ENCODE assay signal across 8 cellular contexts in the genomic region with DNA sequence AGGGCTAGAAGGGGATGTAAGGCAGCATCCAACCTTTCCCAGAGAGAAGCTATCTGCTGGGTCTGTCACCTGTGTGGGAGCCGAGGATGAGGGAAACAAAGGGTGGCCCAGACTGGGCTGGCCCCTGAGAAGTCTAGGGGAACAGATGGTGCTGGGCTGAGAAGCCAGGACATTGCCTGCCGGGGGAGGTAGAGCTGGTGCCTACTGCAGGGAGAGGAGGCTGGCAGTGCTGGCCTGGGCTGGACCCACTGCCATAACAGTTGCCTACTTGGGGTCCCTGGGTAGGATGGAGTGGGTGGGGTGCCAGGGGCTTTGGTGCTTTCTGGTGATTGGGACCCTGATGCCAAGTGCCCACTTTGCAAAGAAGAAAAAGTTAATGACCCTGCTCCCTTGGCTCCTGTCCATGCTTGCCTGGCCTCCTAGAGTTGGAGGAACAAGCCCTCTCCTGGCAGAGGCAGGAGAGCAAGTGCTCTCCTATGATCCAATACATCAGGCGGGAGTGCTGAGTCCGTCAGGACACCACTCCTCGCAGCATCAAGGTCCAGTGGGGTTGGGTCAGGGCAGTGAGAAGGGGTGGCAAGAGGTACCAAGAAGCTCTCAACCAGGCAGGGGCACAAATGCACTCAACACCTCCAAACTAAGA. TPM values are rescaled to one million over a fixed set of nuclear protein-coding genes. Genes with fewer than 3 reads are reported as not detected.
DNase-seq lines count a peak whose midpoint lies in the region; ATAC-seq and TF ChIP-seq lines count a peak whose summit lies in the region.
"Not testable (repeated sequence)": the region's sequence is repeated elsewhere in the genome, so short reads cannot be mapped to it uniquely, and the experiment has no call there.

No MANE protein-coding gene starts in this region.

- not testable (repeated sequence) for H3K4me3 ChIP-seq in HEK293 (ENCODE audit: low read depth, low read length); gastroesophageal sphincter; tibial artery

- not testable (repeated sequence) for H3K4me3 Mint-ChIP-seq in activated CD8-positive, alpha-beta T cell treated with anti-CD3 and anti-CD28 coated beads for 36 hours; natural killer cell treated with Interleukin-12 subunit alpha and Interleukin-12 subunit beta and Interleukin-15 and Interleukin-18, amount 100 ng/mL, for 72 hours; stimulated activated memory B cell treated with anti-CD40 and anti-IgM and Interleukin-4, amounts not matched to agents 10 μg/mL and 1 μg/mL and 100 μg/mL, for 72 hours

- CTCF ChIA-PET in HEK293 (lab: Yijun Ruan, JAX): interaction anchor here (0.6 kb wide), 1 partner anchor 31 kb away, joined by 3 read pairs; no protein-coding TSS in a partner anchor
- CTCF ChIA-PET in activated CD8-positive, alpha-beta T cell treated with anti-CD3 and anti-CD28 coated beads for 36 hours (lab: Charles Lee): not testable (repeated sequence)

- not testable (repeated sequence) for ATAC-seq in activated CD8-positive, alpha-beta T cell treated with anti-CD3 and anti-CD28 coated beads for 36 hours; stimulated activated memory B cell treated with anti-CD40 and anti-IgM and Interleukin-4, amounts not matched to agents 10 μg/mL and 1 μg/mL and 100 μg/mL, for 72 hours
- ATAC-seq in gastroesophageal sphincter: peak; percentile 10
- ATAC-seq in natural killer cell treated with Interleukin-12 subunit alpha and Interleukin-12 subunit beta and Interleukin-15 and Interleukin-18, amount 100 ng/mL, for 72 hours: peak; percentile 26 to 28

- 60 to 83% methylated on average over 1 of the region's 5 CpGs for WGBS in gastroesophageal sphincter (ENCODE audit: low coverage in 1 of 2), 2 donors

- H3K27me3 Mint-ChIP-seq in activated CD8-positive, alpha-beta T cell treated with anti-CD3 and anti-CD28 coated beads for 36 hours; natural killer cell treated with Interleukin-12 subunit alpha and Interleukin-12 subunit beta and Interleukin-15 and Interleukin-18, amount 100 ng/mL, for 72 hours; stimulated activated memory B cell treated with anti-CD40 and anti-IgM and Interleukin-4, amounts not matched to agents 10 μg/mL and 1 μg/mL and 100 μg/mL, for 72 hours: not testable (repeated sequence)

- H3K9me3 Mint-ChIP-seq in activated CD8-positive, alpha-beta T cell treated with anti-CD3 and anti-CD28 coated beads for 36 hours; natural killer cell treated with Interleukin-12 subunit alpha and Interleukin-12 subunit beta and Interleukin-15 and Interleukin-18, amount 100 ng/mL, for 72 hours; stimulated activated memory B cell treated with anti-CD40 and anti-IgM and Interleukin-4, amounts not matched to agents 10 μg/mL and 1 μg/mL and 100 μg/mL, for 72 hours: not testable (repeated sequence)

- H3K4me1 ChIP-seq in HEK293 (ENCODE audit: control insufficient read depth, insufficient read depth, low read length): not testable (repeated sequence)
- peaks cover under 1 to 76% (median 29%) of the 10 kb centered on the region in 3 donors for H3K4me1 ChIP-seq in gastroesophageal sphincter
- H3K4me1 ChIP-seq in tibial artery: peaks cover 0 to 69% (median 38%) of the 10 kb centered on the region in 4 donors

- intact Hi-C loops in activated CD8-positive, alpha-beta T cell treated with anti-CD3 and anti-CD28 coated beads for 36 hours (cut with micrococcal nuclease); tibial artery (cut with DNase I; ENCODE audit: low total_unique reads): not testable (repeated sequence)

- TF ChIP-seq POLR2A in gastroesophageal sphincter (IDR thresholded peaks at IDR 0.05): not testable (repeated sequence)

- not testable (repeated sequence) for H3K9me3 ChIP-seq in HEK293 (ENCODE audit: control insufficient read depth, insufficient read depth, low read depth, low read length); gastroesophageal sphincter; tibial artery

- H3K27ac ChIP-seq in HEK293 (ENCODE audit: extremely low read depth, low read depth, low read length): not testable (repeated sequence)
- H3K27ac ChIP-seq in caudate nucleus (ENCODE audit: low read depth, low read length): peak overlapping the region; percentile 62
- peak overlapping the region in 3 of 4 donors; percentile 63 to 100 (median 65) for H3K27ac ChIP-seq in gastroesophageal sphincter
- H3K27ac ChIP-seq in layer of hippocampus (ENCODE audit: low read depth, low read length): peak overlapping the region; percentile 27
- H3K27ac ChIP-seq in tibial artery: peak overlapping the region; percentile 48 to 52

- not testable (repeated sequence) for TF ChIP-seq CTCF in HEK293 (tag by site-specific recombination; IDR thresholded peaks at IDR 0.05); activated CD8-positive, alpha-beta T cell treated with anti-CD3 and anti-CD28 coated beads for 36 hours (IDR thresholded peaks at IDR 0.05); gastroesophageal sphincter (IDR thresholded peaks at IDR 0.05); tibial artery (IDR thresholded peaks at IDR 0.05)

- not testable (repeated sequence) for H3K27me3 ChIP-seq in gastroesophageal sphincter; layer of hippocampus (ENCODE audit: control insufficient read depth, insufficient read depth, low read length); tibial artery

- not testable (repeated sequence) for TF ChIP-seq EP300 in gastroesophageal sphincter (IDR thresholded peaks at IDR 0.05)

- H3K36me3 Mint-ChIP-seq in activated CD8-positive, alpha-beta T cell treated with anti-CD3 and anti-CD28 coated beads for 36 hours (ENCODE audit: low read depth): peaks cover 24% of the 10 kb centered on the region
- H3K36me3 Mint-ChIP-seq in natural killer cell treated with Interleukin-12 subunit alpha and Interleukin-12 subunit beta and Interleukin-15 and Interleukin-18, amount 100 ng/mL, for 72 hours: not testable (repeated sequence)
- peaks cover 44% of the 10 kb centered on the region for H3K36me3 Mint-ChIP-seq in stimulated activated memory B cell treated with anti-CD40 and anti-IgM and Interleukin-4, amounts not matched to agents 10 μg/mL and 1 μg/mL and 100 μg/mL, for 72 hours

- peaks cover 16% of the 10 kb centered on the region for H3K4me1 Mint-ChIP-seq in activated CD8-positive, alpha-beta T cell treated with anti-CD3 and anti-CD28 coated beads for 36 hours (ENCODE audit: low read depth)
- not testable (repeated sequence) for H3K4me1 Mint-ChIP-seq in natural killer cell treated with Interleukin-12 subunit alpha and Interleukin-12 subunit beta and Interleukin-15 and Interleukin-18, amount 100 ng/mL, for 72 hours (ENCODE audit: low read depth in 2 of 2)
- peaks cover 60% of the 10 kb centered on the region for H3K4me1 Mint-ChIP-seq in stimulated activated memory B cell treated with anti-CD40 and anti-IgM and Interleukin-4, amounts not matched to agents 10 μg/mL and 1 μg/mL and 100 μg/mL, for 72 hours

- not testable (repeated sequence) for DNase-seq in activated CD8-positive, alpha-beta T cell treated with anti-CD3 and anti-CD28 coated beads for 36 hours; natural killer cell treated with Interleukin-12 subunit alpha and Interleukin-12 subunit beta and Interleukin-15 and Interleukin-18, amount 100 ng/mL, for 72 hours (ENCODE audit: low spot score); tibial artery
- DNase-seq in caudate nucleus (lab: John Stamatoyannopoulos, UW): peak in 2 of 61 donors; percentile 19 to 78

- H3K36me3 ChIP-seq in HEK293 (ENCODE audit: control insufficient read depth in 2 of 2, insufficient read depth in 1 of 2, low read length in 2 of 2): peaks cover 23 to 78% of the 10 kb centered on the region in 2 experiments
- H3K36me3 ChIP-seq in gastroesophageal sphincter: peaks cover 0 to 88% of the 10 kb centered on the region in 2 donors
- peaks cover 63 to 70% (median 70%) of the 10 kb centered on the region in 3 donors for H3K36me3 ChIP-seq in tibial artery

- peak overlapping the region; percentile 23 for H3K27ac Mint-ChIP-seq in activated CD8-positive, alpha-beta T cell treated with anti-CD3 and anti-CD28 coated beads for 36 hours
- H3K27ac Mint-ChIP-seq in natural killer cell treated with Interleukin-12 subunit alpha and Interleukin-12 subunit beta and Interleukin-15 and Interleukin-18, amount 100 ng/mL, for 72 hours: not testable (repeated sequence)
- H3K27ac Mint-ChIP-seq in stimulated activated memory B cell treated with anti-CD40 and anti-IgM and Interleukin-4, amounts not matched to agents 10 μg/mL and 1 μg/mL and 100 μg/mL, for 72 hours: peak overlapping the region; percentile 58

- POLR2A ChIA-PET in HEK293 (lab: Yijun Ruan, JAX): not testable (repeated sequence)
- POLR2A ChIA-PET in activated CD8-positive, alpha-beta T cell treated with anti-CD3 and anti-CD28 coated beads for 36 hours (lab: Charles Lee): interaction anchor here (1.0 to 3.6 kb wide), 2 partner anchors 9 to 12 kb away, joined by 4 to 23 read pairs; a partner anchor contains a TSS

TF ChIP-seq in HEK293, 187 proteins besides CTCF, POLR2A, EP300 and RAD21 (continues in another document):
- 0 out of 2 replicates have a peak, but pooled peaks have one; percentile 31 for TF ChIP-seq ZNF600 (tag by site-specific recombination; IDR thresholded peaks at IDR 0.05)

RNA-seq across cellular contexts. Expression of a gene that starts 12.1 kb away (rescaled TPM):
- total RNA-seq in activated CD8-positive, alpha-beta T cell treated with anti-CD3 and anti-CD28 coated beads for 36 hours: 10 to 100 TPM; 27.0 to 28.5 TPM
- total RNA-seq in gastroesophageal sphincter: 100 to 1,000 TPM in 1 of 4 donors, 10 to 100 TPM in 3; 59.3 to 163 (median 84.1) TPM
- 10 to 100 TPM; 31.7 to 45.4 TPM for total RNA-seq in natural killer cell treated with Interleukin-12 subunit alpha and Interleukin-12 subunit beta and Interleukin-15 and Interleukin-18, amount 100 ng/mL, for 72 hours

RNA-seq across cellular contexts. Expression of a gene that starts 34.0 kb away (rescaled TPM):
- total RNA-seq in activated CD8-positive, alpha-beta T cell treated with anti-CD3 and anti-CD28 coated beads for 36 hours: 10 to 100 TPM; 65.2 to 70.4 TPM
- total RNA-seq in gastroesophageal sphincter: 10 to 100 TPM; 26.7 to 44.5 (median 39.2) TPM
- 10 to 100 TPM; 58.7 to 83.8 TPM for total RNA-seq in natural killer cell treated with Interleukin-12 subunit alpha and Interleukin-12 subunit beta and Interleukin-15 and Interleukin-18, amount 100 ng/mL, for 72 hours

RNA-seq across cellular contexts. Expression of a gene that starts 34.4 kb away (rescaled TPM):
- 10 to 100 TPM; 96.5 to 97.7 TPM for total RNA-seq in activated CD8-positive, alpha-beta T cell treated with anti-CD3 and anti-CD28 coated beads for 36 hours
- 100 to 1,000 TPM; 115 to 227 (median 132) TPM for total RNA-seq in gastroesophageal sphincter
- total RNA-seq in natural killer cell treated with Interleukin-12 subunit alpha and Interleukin-12 subunit beta and Interleukin-15 and Interleukin-18, amount 100 ng/mL, for 72 hours: 100 to 1,000 TPM; 109 to 113 TPM

RNA-seq across cellular contexts. Expression of a gene that starts 52.7 kb away (rescaled TPM):
- total RNA-seq in activated CD8-positive, alpha-beta T cell treated with anti-CD3 and anti-CD28 coated beads for 36 hours: 1 to 10 TPM; 1.4 to 2.0 TPM
- 10 to 100 TPM; 26.1 to 50.7 (median 37.0) TPM for total RNA-seq in gastroesophageal sphincter
- total RNA-seq in natural killer cell treated with Interleukin-12 subunit alpha and Interleukin-12 subunit beta and Interleukin-15 and Interleukin-18, amount 100 ng/mL, for 72 hours: 1 to 10 TPM; 3.8 to 4.3 TPM
